Comparison of ENCODE assay signal across 25 cellular contexts in the genomic region with DNA sequence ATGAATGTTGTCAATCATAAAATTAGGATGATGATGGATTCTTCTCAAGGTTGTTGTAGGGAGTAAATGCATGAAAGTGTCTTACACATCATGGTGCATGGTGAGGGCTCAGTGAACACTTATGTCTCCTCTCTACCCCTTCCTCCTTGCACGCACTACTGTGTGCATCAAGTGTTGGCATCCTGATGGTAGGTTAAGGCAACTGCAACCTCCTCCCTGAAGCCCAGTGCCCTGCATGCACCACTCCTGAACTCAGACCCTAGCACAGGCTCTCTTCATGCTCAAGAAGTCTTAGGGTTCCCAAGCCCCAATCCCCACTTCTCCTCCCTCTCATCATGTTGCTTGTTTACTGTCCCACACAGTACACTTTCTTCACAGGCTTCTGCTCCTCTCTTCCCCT.
"Had no signal": no experiment of that assay in that cellular context is flagged by ENCODE, and none has a peak within 500 bp of the region (broad histone marks: within the 10 kb centered on the region; RNA-seq: fewer than 3 reads in every experiment).

No MANE protein-coding gene starts in this region.

- H3K4me3 ChIP-seq: left lung, lower lobe of right lung, neural progenitor cell, psoas muscle, right lobe of liver, smooth muscle cell, tibial nerve, vagina had no signal

- H3K27ac ChIP-seq: left lung, lower lobe of right lung, neural progenitor cell, parathyroid adenoma, psoas muscle, right lobe of liver, tibial nerve, vagina had no signal

- ATAC-seq: left colon; left lung; lower lobe of right lung; natural killer cell; psoas muscle; right lobe of liver; stimulated activated memory B cell treated with anti-CD40 and anti-IgM and Interleukin-4, amounts not matched to agents 10 μg/mL and 1 μg/mL and 100 μg/mL, for 72 hours; stimulated activated naive CD8-positive, alpha-beta T cell treated with anti-CD3 and anti-CD28 coated beads, Interleukin-15, amount 100 ng/mL, for 72 hours had no signal

- DNase-seq: hippocampal formation; kidney; left colon; left lung; lower lobe of right lung; mammary epithelial cell; mesenchymal stem cell; naive B cell; natural killer cell; nephron progenitor cell; psoas muscle; right lobe of liver; stimulated activated CD4-positive, alpha-beta T cell treated with anti-CD3 and anti-CD28 coated beads, Interleukin-1b, Interleukin-23, amount 100 ng/mL, for 48 hours; stimulated activated CD4-positive, alpha-beta T cell treated with anti-CD3 and anti-CD28 coated beads, Interleukin-2, amount 100 ng/mL, for 48 hours; stimulated activated CD4-positive, alpha-beta T cell treated with anti-CD3 and anti-CD28 coated beads, Interleukin-4, amount 100 ng/mL, for 4 hours; stimulated activated CD8-positive, alpha-beta memory T cell treated with anti-CD3 and anti-CD28 coated beads, Interleukin-4, amount 100 ng/mL, for 48 hours; stimulated activated naive CD4-positive, alpha-beta T cell treated with Interleukin-2 at 50 U/mL for 16 hours; stimulated activated naive CD8-positive, alpha-beta T cell treated with anti-CD3 and anti-CD28 coated beads, Interleukin-15, amount 100 ng/mL, for 72 hours; substantia nigra had no signal

- H3K9me3 ChIP-seq: lower lobe of right lung, psoas muscle, right lobe of liver, tibial nerve, vagina had no signal

- H3K4me1 ChIP-seq: left lung, lower lobe of right lung, parathyroid adenoma, psoas muscle, right lobe of liver, tibial nerve, vagina had no signal

- H3K27me3 ChIP-seq: left lung, right lobe of liver, tibial nerve, vagina had no signal

- H3K36me3 ChIP-seq: left lung, lower lobe of right lung, neural progenitor cell, right lobe of liver, tibial nerve, vagina had no signal
